Comparison of ENCODE assay signal across 16 cellular contexts in genomic region chr9:87395804-87396458, GRCh38.
DNase-seq lines count a peak whose midpoint lies in the region; ATAC-seq, FAIRE-seq and TF ChIP-seq lines count a peak whose summit lies in the region.
"Had no signal": no experiment of that assay in that cellular context is flagged by ENCODE, and none has a peak within 500 bp of the region (broad histone marks: within the 10 kb centered on the region; RNA-seq: fewer than 3 reads in every experiment).

No MANE protein-coding gene starts in this region.

- H3K27ac ChIP-seq in GM23338 (ENCODE audit: low read depth), result no peak overlapping the region
- H3K27ac ChIP-seq: breast epithelium, RWPE1, suprapubic skin had no signal

- no peaks in the 10 kb centered on the region for H3K27me3 ChIP-seq in GM23338 (ENCODE audit: insufficient read depth)
- H3K27me3 ChIP-seq: breast epithelium, suprapubic skin had no signal

- H3K9me2 ChIP-seq in GM23338 (ENCODE audit: insufficient read depth), result peaks cover 11% of the 10 kb centered on the region; the same call in 1 of the 2 replicates

- H3K4me3 ChIP-seq in GM23338, result no peak overlapping the region
- H3K4me3 ChIP-seq: breast epithelium, suprapubic skin had no signal

- no peak for TF ChIP-seq CTCF in GM23338 (conservative IDR thresholded peaks at IDR 0.05; ENCODE audit: low read depth in 2 of 2)

- peaks cover 41% of the 10 kb centered on the region for H3K4me1 Mint-ChIP-seq in GM23338

- H2AFZ ChIP-seq in GM23338, result no peak overlapping the region

- H3K4me2 ChIP-seq in GM23338, result no peak overlapping the region

- H3K36me3 Mint-ChIP-seq in GM23338 (ENCODE audit: low read depth), result peaks cover 8% of the 10 kb centered on the region; the same call in 2 of the 3 replicates

- no peak overlapping the region for H3K4me3 Mint-ChIP-seq in GM23338

- ATAC-seq in GM18873 (IDR thresholded peaks at IDR 0.05; ENCODE audit: low FRiP score, unreplicated experiment) (no peak), GM23338 (no peak)

- no peaks in the 10 kb centered on the region for H3K36me3 ChIP-seq in GM23338 (ENCODE audit: insufficient read depth)
- H3K36me3 ChIP-seq: breast epithelium, suprapubic skin had no signal

- no peaks in the 10 kb centered on the region for H4K20me1 ChIP-seq in GM23338 (replicated peaks; ENCODE audit: insufficient read depth)

- H3K79me2 ChIP-seq in GM23338 (replicated peaks; ENCODE audit: insufficient read depth), result no peaks in the 10 kb centered on the region

- H3K27ac Mint-ChIP-seq in GM23338, result no peak overlapping the region

- peaks cover 47% of the 10 kb centered on the region for H3K4me1 ChIP-seq in GM23338 (ENCODE audit: insufficient read depth)
- H3K4me1 ChIP-seq: breast epithelium, suprapubic skin had no signal

- peaks cover 2% of the 10 kb centered on the region; the same call in 1 of the 2 replicates for H3F3A ChIP-seq in GM23338 (replicated peaks; ENCODE audit: low read depth)

- peak; percentile 46 for DNase-seq in HuH-7 (ENCODE audit: low spot score)
- DNase-seq in NCI-H774 (lab: John Stamatoyannopoulos, UW), result peak; percentile 63
- DNase-seq in renal cortical epithelial cell (ENCODE audit: low read depth), result peak; percentile 94
- no peak for DNase-seq in NCI-H2029 (lab: John Stamatoyannopoulos, UW)
- no peak for DNase-seq in CD1c-positive myeloid dendritic cell (ENCODE audit: extremely low spot score)
- DNase-seq in GM23338 (ENCODE audit: low spot score), result no peak
- DNase-seq: activated naive CD4-positive, alpha-beta T cell treated with anti-CD3 and anti-CD28 coated beads, Interleukin-2, amount 50 U/mL, for 16 hours; foreskin fibroblast; midbrain; NCI-H510A; T-helper 1 cell had no signal

- FAIRE-seq in islet of Langerhans (lab: Jason Lieb, UNC), result peak; percentile 100

- peaks cover 7% of the 10 kb centered on the region; the same call in 1 of the 3 replicates for H3K9me3 Mint-ChIP-seq in GM23338

- H3K27me3 Mint-ChIP-seq in GM23338 (ENCODE audit: insufficient read depth, low read depth, poor library complexity), result peaks cover 2% of the 10 kb centered on the region

TF ChIP-seq in GM23338, 12 proteins besides CTCF, POLR2A, EP300 and RAD21:
- no peak for TF ChIP-seq EZH2 (IDR thresholded peaks at IDR 0.05; ENCODE audit: low read depth, unreplicated experiment)
- TF ChIP-seq ZNF331 (CRISPR knock-in tag; IDR thresholded peaks at IDR 0.05; ENCODE audit: low read depth), result no peak
- TF ChIP-seq NANOG (IDR thresholded peaks at IDR 0.05; ENCODE audit: borderline replicate concordance), result no peak
- TF ChIP-seq REST (IDR thresholded peaks at IDR 0.05; ENCODE audit: unreplicated experiment), result no peak
- TF ChIP-seq STAT1 (IDR thresholded peaks at IDR 0.05; ENCODE audit: unreplicated experiment), result no peak
- TF ChIP-seq JUNB (IDR thresholded peaks at IDR 0.05; ENCODE audit: unreplicated experiment), result no peak
- TF ChIP-seq POLR2AphosphoS5 (IDR thresholded peaks at IDR 0.05; ENCODE audit: low read depth), result no peak
- TF ChIP-seq ZNF462 (CRISPR knock-in tag; IDR thresholded peaks at IDR 0.05), result no peak
- TF ChIP-seq EZH2phosphoT487 (IDR thresholded peaks at IDR 0.05; ENCODE audit: unreplicated experiment), result no peak
- TF ChIP-seq ZNF114 (CRISPR knock-in tag; IDR thresholded peaks at IDR 0.05), result no peak
- no peak for TF ChIP-seq ETS1 (IDR thresholded peaks at IDR 0.05)
- no peak for TF ChIP-seq CREB1 (CRISPR knock-in tag; IDR thresholded peaks at IDR 0.05; ENCODE audit: low read depth)

Comparison
In these comparisons a context has a peak if more than half of its experiments do, and no peak if none do; other contexts are left out.
1. DNase-seq: peak in HuH-7 (single experiment), NCI-H774 (single experiment) and renal cortical epithelial cell (single experiment); none in NCI-H2029 (single experiment), CD1c-positive myeloid dendritic cell (single experiment) and GM23338 (single experiment).